In the genomic region with DNA sequence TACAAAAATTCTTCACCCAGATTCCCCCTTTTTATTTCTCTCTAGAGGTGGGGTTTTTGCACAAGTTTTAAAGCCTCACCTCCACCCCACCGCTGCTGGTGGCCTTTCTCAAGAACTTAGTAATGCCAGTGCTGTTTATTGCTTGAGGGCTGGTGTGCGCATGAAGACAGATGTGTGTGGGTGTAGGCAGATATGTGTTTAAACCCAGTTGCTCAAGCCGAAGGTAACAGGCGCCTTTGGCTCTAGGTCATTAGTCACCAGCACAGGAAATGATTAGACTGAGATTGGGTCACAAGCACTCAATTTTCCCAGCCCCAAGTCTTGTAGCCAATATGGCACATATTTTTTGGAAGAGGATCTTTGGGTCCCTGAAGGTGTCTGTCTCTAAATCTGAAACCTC, we compare ENCODE assay signal across 13 cellular contexts. TPM values are rescaled to one million over a fixed set of nuclear protein-coding genes. Genes with fewer than 3 reads are reported as not detected.
A peak's percentile ranks its signal among the peaks of the same experiment; 100 is the strongest.
DNase-seq lines count a peak whose midpoint lies in the region; ATAC-seq and TF ChIP-seq lines count a peak whose summit lies in the region.
"Had no signal": no experiment of that assay in that cellular context is flagged by ENCODE, and none has a peak within 500 bp of the region (broad histone marks: within the 10 kb centered on the region; RNA-seq: fewer than 3 reads in every experiment).

No MANE protein-coding gene starts in this region.

- POLR2A ChIA-PET in AG04450 (lab: Yijun Ruan, JAX), result no interaction called here
- POLR2A ChIA-PET in RWPE1 (lab: Yijun Ruan, JAX; ENCODE audit: low non-redundant PET), result no interaction called here

- H3K4me3 Mint-ChIP-seq in natural killer cell treated with Interleukin-12 subunit alpha and Interleukin-12 subunit beta and Interleukin-15 and Interleukin-18, amount 100 ng/mL, for 72 hours, result no peak overlapping the region
- H3K4me3 Mint-ChIP-seq: IgD-negative memory B cell, natural killer cell had no signal

- 45% methylated on average over 4 of the region's 4 CpGs for WGBS in hepatocyte (ENCODE audit: low lambda C conversion rate, missing lambda C conversion rate)

- no peak overlapping the region for H3K4me2 ChIP-seq in hepatocyte

- peaks cover 7 to 8% of the 10 kb centered on the region in 2 donors for H3K4me1 Mint-ChIP-seq in natural killer cell treated with Interleukin-12 subunit alpha and Interleukin-12 subunit beta and Interleukin-15 and Interleukin-18, amount 100 ng/mL, for 72 hours (ENCODE audit: low read depth in 2 of 2)

- H3K79me2 ChIP-seq in hepatocyte, result peaks cover 14% of the 10 kb centered on the region

- TF ChIP-seq CTCF in AG04450 (IDR thresholded peaks at IDR 0.05; ENCODE audit: low read depth, low read length) (no peak), RWPE1 (conservative IDR thresholded peaks at IDR 0.05; ENCODE audit: low read depth) (no peak), hepatocyte (IDR thresholded peaks at IDR 0.05; ENCODE audit: poor library complexity) (no peak)

- H3K27ac ChIP-seq in AG04450 (ENCODE audit: low read depth, low read length), result peak overlapping the region; percentile 66
- H3K27ac ChIP-seq in RWPE1, result peak overlapping the region; percentile 68
- peak overlapping the region; percentile 47 for H3K27ac ChIP-seq in hepatocyte

- H2AFZ ChIP-seq in hepatocyte, result no peak overlapping the region

- DNase-seq in AG04450 (ENCODE audit: low read depth, low spot score) (peak; percentile 82), GM04503 (ENCODE audit: low read depth) (peak; percentile 59), RWPE1 (ENCODE audit: low spot score) (peak; percentile 78), hepatocyte (ENCODE audit: low spot score) (no peak), DMS53 (lab: John Stamatoyannopoulos, UW) (no peak), KBM-7 (no peak)
- no peak for DNase-seq in effector CD8-positive, alpha-beta T cell (lab: John Stamatoyannopoulos, UW)
- DNase-seq in natural killer cell treated with Interleukin-12 subunit alpha and Interleukin-12 subunit beta and Interleukin-15 and Interleukin-18, amount 100 ng/mL, for 72 hours (ENCODE audit: low spot score), result no peak
- DNase-seq: activated CD4-positive, CD25-positive, alpha-beta regulatory T cell treated with anti-CD3 and anti-CD28 coated beads, Interleukin-2, amount 50 U/mL, for 72 hours; natural killer cell; NCI-H2171 treated with DMSO at 0.1 percent for 48 hours; SHP77 treated with DMSO at 0.1 percent for 48 hours had no signal

- H3K27ac Mint-ChIP-seq in natural killer cell treated with Interleukin-12 subunit alpha and Interleukin-12 subunit beta and Interleukin-15 and Interleukin-18, amount 100 ng/mL, for 72 hours, result no peak overlapping the region
- H3K27ac Mint-ChIP-seq: IgD-negative memory B cell, natural killer cell had no signal

- H3K36me3 ChIP-seq in hepatocyte (replicated peaks; ENCODE audit: insufficient read depth, low read depth), result no peaks in the 10 kb centered on the region

- H3K9me3 ChIP-seq in AG04450 (ENCODE audit: control insufficient read depth, insufficient read depth, low read length) (no peaks in the 10 kb centered on the region; the same call in 1 of the 2 replicates), hepatocyte (ENCODE audit: low read depth) (no peaks in the 10 kb centered on the region)

- CTCF ChIA-PET in AG04450 (lab: Charles Lee) (no interaction called here), RWPE1 (lab: Yijun Ruan, JAX) (no interaction called here)

- no peaks in the 10 kb centered on the region for H3K36me3 Mint-ChIP-seq in natural killer cell treated with Interleukin-12 subunit alpha and Interleukin-12 subunit beta and Interleukin-15 and Interleukin-18, amount 100 ng/mL, for 72 hours
- H3K36me3 Mint-ChIP-seq: natural killer cell had no signal

- no peak for ATAC-seq in natural killer cell treated with Interleukin-12 subunit alpha and Interleukin-12 subunit beta and Interleukin-15 and Interleukin-18, amount 100 ng/mL, for 72 hours
- ATAC-seq: natural killer cell had no signal

- in situ Hi-C loops in KBM-7 (cut with MboI; ENCODE audit: low pct_unique_long_range_greater_than_20kb, low sequenced_read_pairs), result no loop called here

- no peak overlapping the region for H3K4me3 ChIP-seq in AG04450 (ENCODE audit: low read depth, low read length)
- no peak overlapping the region for H3K4me3 ChIP-seq in hepatocyte

- no peaks in the 10 kb centered on the region for H3K9me3 Mint-ChIP-seq in natural killer cell treated with Interleukin-12 subunit alpha and Interleukin-12 subunit beta and Interleukin-15 and Interleukin-18, amount 100 ng/mL, for 72 hours
- H3K9me3 Mint-ChIP-seq: IgD-negative memory B cell, natural killer cell had no signal

- H3K27me3 ChIP-seq in AG04450 (ENCODE audit: control insufficient read depth, insufficient read depth, low read length) (no peaks in the 10 kb centered on the region), hepatocyte (peaks cover 36% of the 10 kb centered on the region)

- H3K4me1 ChIP-seq in hepatocyte (ENCODE audit: insufficient read depth), result peaks cover 33% of the 10 kb centered on the region

- H3K9me2 ChIP-seq in hepatocyte (replicated peaks; ENCODE audit: insufficient read depth), result no peaks in the 10 kb centered on the region

- no peaks in the 10 kb centered on the region for H4K20me1 ChIP-seq in hepatocyte (ENCODE audit: insufficient read depth, poor library complexity, severe bottlenecking)

- peaks cover 52 to 67% of the 10 kb centered on the region in 2 donors for H3K27me3 Mint-ChIP-seq in natural killer cell treated with Interleukin-12 subunit alpha and Interleukin-12 subunit beta and Interleukin-15 and Interleukin-18, amount 100 ng/mL, for 72 hours

RNA-seq across cellular contexts. Expression of gene CLMP, which starts 2.7 kb away (rescaled TPM):
- polyA plus RNA-seq in AG04450 (2011; rRNA removed) (251 and 288 TPM in 2 replicates), hepatocyte (23.3 and 27.1 TPM in 2 replicates)
- 500 and 661 TPM in 2 replicates for polyA minus RNA-seq in AG04450 (2011; rRNA and poly(A)+ RNA removed)
- 59.4 and 75.1 TPM in 2 replicates for total RNA-seq in hepatocyte
- total RNA-seq in natural killer cell treated with Interleukin-12 subunit alpha and Interleukin-12 subunit beta and Interleukin-15 and Interleukin-18, amount 100 ng/mL, for 72 hours, result not detected

Comparison
In these comparisons a context has a peak if more than half of its experiments do, and no peak if none do; other contexts are left out.
1. DNase-seq: peak in AG04450 (single experiment), GM04503 (single experiment) and RWPE1 (single experiment); none in hepatocyte (single experiment), DMS53 (single experiment), effector CD8-positive, alpha-beta T cell (single experiment), natural killer cell treated with Interleukin-12 subunit alpha and Interleukin-12 subunit beta and Interleukin-15 and Interleukin-18, amount 100 ng/mL, for 72 hours (single experiment) and KBM-7 (single experiment).
2. RNA of gene CLMP, which starts 2.7 kb away (total RNA-seq): 59.4 to 75.1 TPM in hepatocyte; not detected in natural killer cell treated with Interleukin-12 subunit alpha and Interleukin-12 subunit beta and Interleukin-15 and Interleukin-18, amount 100 ng/mL, for 72 hours; every median in the first group is over 10 times any median in the second.
3. Peak in every context shown above with its lines, with median percentiles within 50 percentile points of each other: H3K27ac ChIP-seq.